In genomic region chr10:77638766-77639101, GRCh38 we compare ENCODE assay signal across 10 cellular contexts. TPM values are rescaled to one million over a fixed set of nuclear protein-coding genes. Genes with fewer than 3 reads are reported as not detected.
DNase-seq lines count a peak whose midpoint lies in the region; ATAC-seq and TF ChIP-seq lines count a peak whose summit lies in the region.
"Had no signal": no experiment of that assay in that cellular context is flagged by ENCODE, and none has a peak within 500 bp of the region (broad histone marks: within the 10 kb centered on the region; RNA-seq: fewer than 3 reads in every experiment).

No MANE protein-coding gene starts in this region.

- no peak overlapping the region for H4K8ac ChIP-seq in mesenchymal stem cell (ENCODE audit: low read length)

- H2AFZ ChIP-seq in mesenchymal stem cell (ENCODE audit: low read depth, low read length) = no peak overlapping the region

- no peak overlapping the region for H2BK120ac ChIP-seq in mesenchymal stem cell (ENCODE audit: low read depth, low read length)

- no peaks in the 10 kb centered on the region for H3K9me3 Mint-ChIP-seq in activated T-cell treated with anti-CD3 and anti-CD28 coated beads, Interleukin-2, amount 50 U/mL, for 72 hours

- H3K27me3 ChIP-seq in brain microvascular endothelial cell (replicated peaks) (no peaks in the 10 kb centered on the region), mesenchymal stem cell (ENCODE audit: control insufficient read depth in 1 of 2, insufficient read depth in 1 of 2, low read length in 2 of 2) (peaks cover 0 to 7% of the 10 kb centered on the region in 2 experiments), transverse colon (peaks cover 61% of the 10 kb centered on the region), tibial nerve (peaks cover 0 to 50% of the 10 kb centered on the region in 2 donors)

- H3K4me1 ChIP-seq in mesenchymal stem cell (ENCODE audit: control insufficient read depth, insufficient read depth, low read depth, low read length) = peaks cover 15% of the 10 kb centered on the region
- peaks cover 3 to 12% (median 9%) of the 10 kb centered on the region in 4 donors for H3K4me1 ChIP-seq in transverse colon
- peaks cover 0 to 41% (median 0%) of the 10 kb centered on the region in 4 donors for H3K4me1 ChIP-seq in tibial nerve

- H3K36me3 Mint-ChIP-seq in activated T-cell treated with anti-CD3 and anti-CD28 coated beads, Interleukin-2, amount 50 U/mL, for 72 hours (ENCODE audit: insufficient read depth in 2 of 2) = no peaks in the 10 kb centered on the region

- H3K4ac ChIP-seq in mesenchymal stem cell (ENCODE audit: low read depth in 1 of 2, low read length in 2 of 2) = no peak overlapping the region

- H3K9me3 ChIP-seq in mesenchymal stem cell (ENCODE audit: control insufficient read depth, low read length) (no peaks in the 10 kb centered on the region), transverse colon (no peaks in the 10 kb centered on the region), tibial nerve (no peaks in the 10 kb centered on the region)

- no peak overlapping the region for H2BK15ac ChIP-seq in mesenchymal stem cell (ENCODE audit: low read depth, poor library complexity, severe bottlenecking)

- TF ChIP-seq CTCF in brain microvascular endothelial cell (IDR thresholded peaks at IDR 0.05; ENCODE audit: low read depth, low read length, missing control alignments) (no peak), transverse colon (IDR thresholded peaks at IDR 0.05) (no peak), tibial nerve (IDR thresholded peaks at IDR 0.05) (no peak)

- DNase-seq in activated T-cell treated with anti-CD3 and anti-CD28 coated beads, Interleukin-2, amount 50 U/mL, for 72 hours = no peak
- DNase-seq in activated T-cell treated with anti-CD3 and anti-CD28 coated beads for 4 hours (no peak), brain microvascular endothelial cell (no peak), mesenchymal stem cell (no peak), transverse colon (no peak), tibial nerve (ENCODE audit: low spot score in 2 of 2) (no peak), LoVo (ENCODE audit: low spot score) (no peak), nucleus accumbens (lab: John Stamatoyannopoulos, UW) (no peak)
- DNase-seq: NCI-H187 treated with DMSO at 0.1 percent for 48 hours; stimulated activated CD8-positive, alpha-beta memory T cell treated with anti-CD3 and anti-CD28 coated beads, Interleukin-4, amount 100 ng/mL, for 48 hours had no signal

- H3K4me1 Mint-ChIP-seq in activated T-cell treated with anti-CD3 and anti-CD28 coated beads, Interleukin-2, amount 50 U/mL, for 72 hours (ENCODE audit: low read depth) = no peaks in the 10 kb centered on the region

- 20% methylated on average over 5 of the region's 9 CpGs for WGBS in mesenchymal stem cell
- WGBS in transverse colon (ENCODE audit: low coverage in 1 of 2), 2 donors = 19% methylated on average over 9 of the region's 9 CpGs; no CpG with 5 or more reads in 1 of the 2 donors
- 25 to 31% methylated on average over 9 of the region's 9 CpGs for WGBS in tibial nerve, 2 donors

- in situ Hi-C loops in brain microvascular endothelial cell (cut with HindIII; ENCODE audit: low pct_ligation_motif_present, low sequenced_read_pairs) (no loop called here), transverse colon (cut with MboI; ENCODE audit: low pct_ligation_motif_present in 1 of 4, low pct_unique_long_range_greater_than_20kb in 1 of 4, low sequenced_read_pairs in 3 of 4) (loop anchor here in 1 of 4 donors (25.0 kb wide), 1 partner anchor 226 kb away; no protein-coding TSS in a partner anchor)

- H3K4me3 Mint-ChIP-seq in activated T-cell treated with anti-CD3 and anti-CD28 coated beads, Interleukin-2, amount 50 U/mL, for 72 hours = peak overlapping the region; percentile 39 to 46

- H3K27me3 Mint-ChIP-seq in activated T-cell treated with anti-CD3 and anti-CD28 coated beads, Interleukin-2, amount 50 U/mL, for 72 hours (ENCODE audit: low read depth) = peaks cover 68% of the 10 kb centered on the region

- H3K27ac Mint-ChIP-seq in activated T-cell treated with anti-CD3 and anti-CD28 coated beads, Interleukin-2, amount 50 U/mL, for 72 hours = no peak overlapping the region

- no peak overlapping the region for H2AK5ac ChIP-seq in mesenchymal stem cell (ENCODE audit: low read length, severe bottlenecking)

- intact Hi-C loops in transverse colon (cut with DNase I; ENCODE audit: low total_unique reads) = loop anchor here (2.0 to 10.0 kb wide), 2 partner anchors 114 to 464 kb away; no protein-coding TSS in a partner anchor

- TF ChIP-seq EP300 in transverse colon (IDR thresholded peaks at IDR 0.05; ENCODE audit: low read depth) (no peak), tibial nerve (IDR thresholded peaks at IDR 0.05) (no peak)

- no peak for TF ChIP-seq POLR2A in transverse colon (IDR thresholded peaks at IDR 0.05)
- TF ChIP-seq POLR2A in tibial nerve (IDR thresholded peaks at IDR 0.05) = no peak

- peak overlapping the region; percentile 81 for H3K4me3 ChIP-seq in brain microvascular endothelial cell (ENCODE audit: low read depth, low read length)
- peak overlapping the region; percentile 73 to 77 for H3K4me3 ChIP-seq in mesenchymal stem cell (ENCODE audit: insufficient read depth in 1 of 2, low read depth in 1 of 2, low read length in 2 of 2)
- peak overlapping the region; percentile 11 to 70 (median 52) for H3K4me3 ChIP-seq in transverse colon
- peak overlapping the region in 2 of 4 donors; percentile 23 to 61 for H3K4me3 ChIP-seq in tibial nerve

- peaks cover 12% of the 10 kb centered on the region for H3K79me1 ChIP-seq in mesenchymal stem cell (replicated peaks; ENCODE audit: low read length, poor library complexity, severe bottlenecking)

- no peak for ATAC-seq in activated T-cell treated with anti-CD3 and anti-CD28 coated beads, Interleukin-2, amount 50 U/mL, for 72 hours (replicated peaks in 1 of 2)

- H3K36me3 ChIP-seq in brain microvascular endothelial cell (replicated peaks) = no peaks in the 10 kb centered on the region
- no peaks in the 10 kb centered on the region for H3K36me3 ChIP-seq in mesenchymal stem cell (ENCODE audit: control insufficient read depth in 1 of 2, insufficient read depth in 2 of 2, low read depth in 1 of 2, low read length in 2 of 2)
- no peaks in the 10 kb centered on the region for H3K36me3 ChIP-seq in transverse colon
- H3K36me3 ChIP-seq in tibial nerve = no peaks in the 10 kb centered on the region

- no peak overlapping the region for H3K14ac ChIP-seq in mesenchymal stem cell (ENCODE audit: low read length in 2 of 2)

- peak overlapping the region; percentile 95 for H3K4me2 ChIP-seq in mesenchymal stem cell (ENCODE audit: low read length, poor library complexity, severe bottlenecking)

- H4K91ac ChIP-seq in mesenchymal stem cell (ENCODE audit: low read length) = no peak overlapping the region

- H3K27ac ChIP-seq in brain microvascular endothelial cell (no peak overlapping the region), mesenchymal stem cell (ENCODE audit: low read length, poor library complexity, severe bottlenecking) (no peak overlapping the region), transverse colon (peak overlapping the region; percentile 74 to 81 (median 80)), tibial nerve (no peak overlapping the region)

- no peak overlapping the region for H2BK5ac ChIP-seq in mesenchymal stem cell (ENCODE audit: low read depth, low read length, poor library complexity, severe bottlenecking)

- no peak overlapping the region for H3K23ac ChIP-seq in mesenchymal stem cell (ENCODE audit: low read length in 2 of 2)

- peak overlapping the region in 1 of 2 experiments; percentile 45 for H2BK12ac ChIP-seq in mesenchymal stem cell (ENCODE audit: low read length in 2 of 2)

- peak overlapping the region; percentile 38 for H3K9ac ChIP-seq in mesenchymal stem cell (ENCODE audit: low read length)

- H3K18ac ChIP-seq in mesenchymal stem cell (ENCODE audit: low read depth in 1 of 2, low read length in 2 of 2) = no peak overlapping the region

RNA-seq across cellular contexts. Expression of gene KCNMA1, which starts 1.1 kb away (rescaled TPM):
- total RNA-seq in activated T-cell treated with anti-CD3 and anti-CD28 coated beads, Interleukin-2, amount 50 U/mL, for 72 hours = 1 to 10 TPM in 1 of 2 donors, under 1 TPM in 1; 0.55 to 1.0 TPM
- 21.9 TPM for polyA plus RNA-seq in mesenchymal stem cell (2013, experiment 1 of 2)
- polyA plus RNA-seq in mesenchymal stem cell (2013, experiment 2 of 2) = 21.7 TPM
- 100 to 1,000 TPM in 2 of 4 donors, 10 to 100 TPM in 2; 68.4 to 170 (median 119) TPM for total RNA-seq in transverse colon
- total RNA-seq in tibial nerve = 10 to 100 TPM; 10.2 to 19.9 (median 13.7) TPM

Comparison
In these comparisons a context has a peak if more than half of its experiments do, and no peak if none do; other contexts are left out.
1. H3K27ac ChIP-seq: peak in transverse colon (4 of 4); none in brain microvascular endothelial cell (single experiment), mesenchymal stem cell (single experiment) and tibial nerve (0 of 4).
2. RNA of gene KCNMA1, which starts 1.1 kb away (total RNA-seq): 68.4 to 170 TPM in transverse colon and 10.2 to 19.9 TPM in tibial nerve; 0.55 to 1.0 TPM in activated T-cell treated with anti-CD3 and anti-CD28 coated beads, Interleukin-2, amount 50 U/mL, for 72 hours; every median in the first group is over 4 times any median in the second.